18 cellular contexts compared by ENCODE assay signal in genomic region chr15:38476120-38476519, GRCh38.
"Had no signal": no experiment of that assay in that cellular context is flagged by ENCODE, and none has a peak within 500 bp of the region (broad histone marks: within the 10 kb centered on the region; RNA-seq: fewer than 3 reads in every experiment).

No MANE protein-coding gene starts in this region.

- H3K9me3 Mint-ChIP-seq: natural killer cell treated with Interleukin-12 subunit alpha and Interleukin-12 subunit beta and Interleukin-15 and Interleukin-18, amount 100 ng/mL, for 72 hours; neural progenitor cell had no signal

- H3K4me1 Mint-ChIP-seq: neural progenitor cell had no signal

- H3K36me3 ChIP-seq: ovary had no signal

- H3K27ac ChIP-seq: heart left ventricle, neural progenitor cell, ovary, right atrium auricular region, stomach, thoracic aorta had no signal

- H3K9ac ChIP-seq: neural progenitor cell had no signal

- ATAC-seq: esophagus mucosa; heart left ventricle; mucosa of descending colon; natural killer cell treated with Interleukin-12 subunit alpha and Interleukin-12 subunit beta and Interleukin-15 and Interleukin-18, amount 100 ng/mL, for 72 hours had no signal

- FAIRE-seq: small intestine had no signal

- H3K9me3 ChIP-seq: heart left ventricle, mucosa of descending colon, ovary, right atrium auricular region, stomach, thoracic aorta had no signal

- H3K4me3 ChIP-seq: heart left ventricle, mucosa of descending colon, neural progenitor cell, ovary, right atrium auricular region, stomach, thoracic aorta had no signal

- H3K4me3 Mint-ChIP-seq: natural killer cell treated with Interleukin-12 subunit alpha and Interleukin-12 subunit beta and Interleukin-15 and Interleukin-18, amount 100 ng/mL, for 72 hours; neural progenitor cell had no signal

- H3K4me2 ChIP-seq: neural progenitor cell had no signal

- DNase-seq: cortex of kidney; effector memory CD4-positive, alpha-beta T cell; heart left ventricle; hippocampal formation; mucosa of descending colon; nucleus accumbens; ovary; small intestine; stimulated activated CD4-positive, alpha-beta T cell treated with anti-CD3 and anti-CD28 coated beads, Interleukin-12 subunit alpha, Interleukin-12 subunit beta, amount 100 ng/mL, for 4 hours; stimulated activated naive CD4-positive, alpha-beta T cell; stomach; substantia nigra; trophoblast cell had no signal

- H2AFZ ChIP-seq: neural progenitor cell had no signal

- H3K27me3 ChIP-seq: heart left ventricle, neural progenitor cell, ovary, right atrium auricular region, stomach had no signal

- H3K27me3 Mint-ChIP-seq: natural killer cell treated with Interleukin-12 subunit alpha and Interleukin-12 subunit beta and Interleukin-15 and Interleukin-18, amount 100 ng/mL, for 72 hours had no signal

- H3K4me1 ChIP-seq: neural progenitor cell, right atrium auricular region, stomach had no signal
